In the genomic region with DNA sequence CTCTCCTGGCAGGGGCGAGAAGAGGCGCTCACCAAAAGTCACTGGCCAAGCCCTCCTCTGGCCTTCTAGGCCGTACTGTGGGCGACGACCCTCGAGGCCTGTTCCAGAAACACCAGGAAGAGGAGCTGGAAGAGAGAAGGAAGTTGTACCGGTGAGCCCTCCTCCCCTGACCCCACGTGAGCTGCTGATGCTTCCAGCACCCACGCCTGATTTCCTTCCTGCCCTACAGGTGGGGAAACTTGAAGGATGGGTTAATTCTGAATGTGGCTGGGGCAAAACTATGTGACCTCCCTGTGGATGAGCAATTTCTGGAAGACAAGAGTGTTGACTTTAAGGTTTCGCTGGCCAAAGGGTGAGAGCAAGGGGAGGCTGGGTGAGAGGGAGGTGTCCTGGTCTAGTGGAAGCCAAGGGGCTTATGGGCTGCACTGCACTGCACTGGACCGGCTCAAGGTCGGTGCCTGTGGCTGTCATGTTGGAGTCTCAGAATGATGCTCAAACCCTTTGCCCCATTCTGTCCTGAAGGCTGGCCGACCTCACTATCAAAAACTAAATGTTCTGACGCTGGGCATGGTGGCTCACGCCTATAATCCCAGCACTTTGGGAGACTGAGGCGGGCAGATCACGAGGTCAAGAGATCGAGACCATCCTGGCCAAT, we compare ENCODE assay signal across 1 cellular context.
TF ChIP-seq lines count a peak whose summit lies in the region.

No MANE protein-coding gene starts in this region.

TF ChIP-seq in HCT116, 20 proteins besides CTCF, POLR2A, EP300 and RAD21:
- TF ChIP-seq, protein P1, sequence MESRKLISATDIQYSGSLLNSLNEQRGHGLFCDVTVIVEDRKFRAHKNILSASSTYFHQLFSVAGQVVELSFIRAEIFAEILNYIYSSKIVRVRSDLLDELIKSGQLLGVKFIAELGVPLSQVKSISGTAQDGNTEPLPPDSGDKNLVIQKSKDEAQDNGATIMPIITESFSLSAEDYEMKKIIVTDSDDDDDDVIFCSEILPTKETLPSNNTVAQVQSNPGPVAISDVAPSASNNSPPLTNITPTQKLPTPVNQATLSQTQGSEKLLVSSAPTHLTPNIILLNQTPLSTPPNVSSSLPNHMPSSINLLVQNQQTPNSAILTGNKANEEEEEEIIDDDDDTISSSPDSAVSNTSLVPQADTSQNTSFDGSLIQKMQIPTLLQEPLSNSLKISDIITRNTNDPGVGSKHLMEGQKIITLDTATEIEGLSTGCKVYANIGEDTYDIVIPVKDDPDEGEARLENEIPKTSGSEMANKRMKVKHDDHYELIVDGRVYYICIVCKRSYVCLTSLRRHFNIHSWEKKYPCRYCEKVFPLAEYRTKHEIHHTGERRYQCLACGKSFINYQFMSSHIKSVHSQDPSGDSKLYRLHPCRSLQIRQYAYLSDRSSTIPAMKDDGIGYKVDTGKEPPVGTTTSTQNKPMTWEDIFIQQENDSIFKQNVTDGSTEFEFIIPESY (IDR thresholded peaks at IDR 0.05; ENCODE audit: extremely low read depth, insufficient replicate concordance, low read length), result no peak
- TF ChIP-seq, protein P2, sequence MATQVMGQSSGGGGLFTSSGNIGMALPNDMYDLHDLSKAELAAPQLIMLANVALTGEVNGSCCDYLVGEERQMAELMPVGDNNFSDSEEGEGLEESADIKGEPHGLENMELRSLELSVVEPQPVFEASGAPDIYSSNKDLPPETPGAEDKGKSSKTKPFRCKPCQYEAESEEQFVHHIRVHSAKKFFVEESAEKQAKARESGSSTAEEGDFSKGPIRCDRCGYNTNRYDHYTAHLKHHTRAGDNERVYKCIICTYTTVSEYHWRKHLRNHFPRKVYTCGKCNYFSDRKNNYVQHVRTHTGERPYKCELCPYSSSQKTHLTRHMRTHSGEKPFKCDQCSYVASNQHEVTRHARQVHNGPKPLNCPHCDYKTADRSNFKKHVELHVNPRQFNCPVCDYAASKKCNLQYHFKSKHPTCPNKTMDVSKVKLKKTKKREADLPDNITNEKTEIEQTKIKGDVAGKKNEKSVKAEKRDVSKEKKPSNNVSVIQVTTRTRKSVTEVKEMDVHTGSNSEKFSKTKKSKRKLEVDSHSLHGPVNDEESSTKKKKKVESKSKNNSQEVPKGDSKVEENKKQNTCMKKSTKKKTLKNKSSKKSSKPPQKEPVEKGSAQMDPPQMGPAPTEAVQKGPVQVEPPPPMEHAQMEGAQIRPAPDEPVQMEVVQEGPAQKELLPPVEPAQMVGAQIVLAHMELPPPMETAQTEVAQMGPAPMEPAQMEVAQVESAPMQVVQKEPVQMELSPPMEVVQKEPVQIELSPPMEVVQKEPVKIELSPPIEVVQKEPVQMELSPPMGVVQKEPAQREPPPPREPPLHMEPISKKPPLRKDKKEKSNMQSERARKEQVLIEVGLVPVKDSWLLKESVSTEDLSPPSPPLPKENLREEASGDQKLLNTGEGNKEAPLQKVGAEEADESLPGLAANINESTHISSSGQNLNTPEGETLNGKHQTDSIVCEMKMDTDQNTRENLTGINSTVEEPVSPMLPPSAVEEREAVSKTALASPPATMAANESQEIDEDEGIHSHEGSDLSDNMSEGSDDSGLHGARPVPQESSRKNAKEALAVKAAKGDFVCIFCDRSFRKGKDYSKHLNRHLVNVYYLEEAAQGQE (IDR thresholded peaks at IDR 0.05; ENCODE audit: low read depth), result no peak
- TF ChIP-seq FOSL1 (IDR thresholded peaks at IDR 0.05; ENCODE audit: low read depth) (no peak), SP1 (IDR thresholded peaks at IDR 0.05; ENCODE audit: low read depth) (no peak), SRF (IDR thresholded peaks at IDR 0.05; ENCODE audit: low read depth) (no peak), TCF7L2 (IDR thresholded peaks at IDR 0.05; ENCODE audit: borderline replicate concordance, extremely low read depth, insufficient read depth, insufficient read length) (no peak), EZH2 (IDR thresholded peaks at IDR 0.05) (no peak), YY1 (IDR thresholded peaks at IDR 0.05; ENCODE audit: extremely low read depth, insufficient replicate concordance, low read depth, low read length) (no peak), POLR2AphosphoS5 (IDR thresholded peaks at IDR 0.05; ENCODE audit: low read depth, low read length) (no peak), ZNF274 (IDR thresholded peaks at IDR 0.05; ENCODE audit: low read depth, low read length) (no peak), SIN3A (IDR thresholded peaks at IDR 0.05; ENCODE audit: low read depth) (no peak)
- TF ChIP-seq, protein P3, sequence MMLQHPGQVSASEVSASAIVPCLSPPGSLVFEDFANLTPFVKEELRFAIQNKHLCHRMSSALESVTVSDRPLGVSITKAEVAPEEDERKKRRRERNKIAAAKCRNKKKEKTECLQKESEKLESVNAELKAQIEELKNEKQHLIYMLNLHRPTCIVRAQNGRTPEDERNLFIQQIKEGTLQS (IDR thresholded peaks at IDR 0.05), result no peak
